In genomic region chr1:206703647-206704046, GRCh38 we compare ENCODE assay signal across 8 cellular contexts. TPM values are rescaled to one million over a fixed set of nuclear protein-coding genes. Genes with fewer than 3 reads are reported as not detected.
DNase-seq lines count a peak whose midpoint lies in the region; ATAC-seq and TF ChIP-seq lines count a peak whose summit lies in the region.
"Had no signal": no experiment of that assay in that cellular context is flagged by ENCODE, and none has a peak within 500 bp of the region (broad histone marks: within the 10 kb centered on the region; RNA-seq: fewer than 3 reads in every experiment).

No MANE protein-coding gene starts in this region.

- TF ChIP-seq EP300 in tibial nerve (IDR thresholded peaks at IDR 0.05) = no peak

- peak overlapping the region; percentile 65 for H3K4me3 Mint-ChIP-seq in T-helper 2 cell treated with Interferon-gamma antibody and Interleukin-4, amounts not matched to agents 5 μg/mL and 100 μg/mL, for 36 hours

- no peaks in the 10 kb centered on the region for H3K9me3 Mint-ChIP-seq in T-helper 2 cell treated with Interferon-gamma antibody and Interleukin-4, amounts not matched to agents 5 μg/mL and 100 μg/mL, for 36 hours

- H3K9me3 ChIP-seq in tibial nerve = no peaks in the 10 kb centered on the region

- peaks cover 0 to 87% (median 60%) of the 10 kb centered on the region in 4 donors for H3K4me1 ChIP-seq in tibial nerve

- no peaks in the 10 kb centered on the region for H3K27me3 Mint-ChIP-seq in T-helper 2 cell treated with Interferon-gamma antibody and Interleukin-4, amounts not matched to agents 5 μg/mL and 100 μg/mL, for 36 hours (ENCODE audit: low read depth)

- H3K36me3 Mint-ChIP-seq in T-helper 2 cell treated with Interferon-gamma antibody and Interleukin-4, amounts not matched to agents 5 μg/mL and 100 μg/mL, for 36 hours (ENCODE audit: low read depth) = peaks cover 4% of the 10 kb centered on the region

- H3K27ac Mint-ChIP-seq in T-helper 2 cell treated with Interferon-gamma antibody and Interleukin-4, amounts not matched to agents 5 μg/mL and 100 μg/mL, for 36 hours = peak overlapping the region; percentile 51

- H3K4me1 Mint-ChIP-seq in T-helper 2 cell treated with Interferon-gamma antibody and Interleukin-4, amounts not matched to agents 5 μg/mL and 100 μg/mL, for 36 hours (ENCODE audit: low read depth) = peaks cover 74% of the 10 kb centered on the region

- no peak overlapping the region for H3K4me3 ChIP-seq in tibial nerve

- WGBS in tibial nerve, 2 donors = 65 to 78% methylated on average over 5 of the region's 5 CpGs

- H3K36me3 ChIP-seq in tibial nerve = no peaks in the 10 kb centered on the region

- peak; percentile 75 for DNase-seq in T-helper 2 cell treated with Interferon-gamma antibody and Interleukin-4, amounts not matched to agents 5 μg/mL and 100 μg/mL, for 36 hours (ENCODE audit: low spot score)
- DNase-seq in effector CD8-positive, alpha-beta T cell (lab: John Stamatoyannopoulos, UW) = peak; percentile 25
- peak; percentile 54 to 59 for DNase-seq in stimulated activated CD8-positive, alpha-beta memory T cell treated with anti-CD3 and anti-CD28 coated beads, Interleukin-7, amount 100 ng/mL, for 4 hours (ENCODE audit: low read depth in 2 of 2)
- DNase-seq in tibial nerve (ENCODE audit: low spot score in 2 of 2) (no peak), NCI-H1105 treated with DMSO at 0.1 percent for 48 hours (lab: John Stamatoyannopoulos, UW) (no peak)
- DNase-seq: NCI-H2171 had no signal

- ATAC-seq in GM21515 (IDR thresholded peaks at IDR 0.05; ENCODE audit: unreplicated experiment) (peak; percentile 48), SK-N-SH treated with all-trans-retinoic acid at 6 μM for 48 hours (no peak)

- no peak overlapping the region for H3K27ac ChIP-seq in tibial nerve

- no peaks in the 10 kb centered on the region for H3K27me3 ChIP-seq in tibial nerve

- no peak for TF ChIP-seq CTCF in tibial nerve (IDR thresholded peaks at IDR 0.05)

- TF ChIP-seq POLR2A in tibial nerve (IDR thresholded peaks at IDR 0.05) = no peak

TF ChIP-seq in SK-N-SH treated with all-trans-retinoic acid at 6 μM for 48 hours, 23 proteins besides CTCF, POLR2A, EP300 and RAD21:
- TF ChIP-seq PATZ1 (CRISPR knock-in tag; IDR thresholded peaks at IDR 0.05; ENCODE audit: borderline replicate concordance) = no peak
- TF ChIP-seq ZNF565 (CRISPR knock-in tag; conservative IDR thresholded peaks at IDR 0.05; ENCODE audit: low read depth) = no peak
- no peak for TF ChIP-seq CSDC2 (CRISPR knock-in tag; IDR thresholded peaks at IDR 0.05)
- no peak for TF ChIP-seq SNAI2 (CRISPR knock-in tag; IDR thresholded peaks at IDR 0.05)
- no peak for TF ChIP-seq CSRNP3 (CRISPR knock-in tag; IDR thresholded peaks at IDR 0.05)
- no peak for TF ChIP-seq RARB (CRISPR knock-in tag; IDR thresholded peaks at IDR 0.05)
- no peak for TF ChIP-seq ZFP30 (CRISPR knock-in tag; IDR thresholded peaks at IDR 0.05)
- TF ChIP-seq POU6F1 (CRISPR knock-in tag; IDR thresholded peaks at IDR 0.05; ENCODE audit: borderline replicate concordance, low read depth) = no peak
- TF ChIP-seq ISL1 (CRISPR knock-in tag; IDR thresholded peaks at IDR 0.05) = no peak
- TF ChIP-seq BACH2 (CRISPR knock-in tag; IDR thresholded peaks at IDR 0.05; ENCODE audit: borderline replicate concordance) = no peak
- TF ChIP-seq CREB5 (CRISPR knock-in tag; IDR thresholded peaks at IDR 0.05; ENCODE audit: low read depth) = no peak
- no peak for TF ChIP-seq TSHZ2 (CRISPR knock-in tag; IDR thresholded peaks at IDR 0.05)
- no peak for TF ChIP-seq ZFP3 (CRISPR knock-in tag; IDR thresholded peaks at IDR 0.05)
- TF ChIP-seq TOX (CRISPR knock-in tag; IDR thresholded peaks at IDR 0.05; ENCODE audit: borderline replicate concordance) = no peak
- no peak for TF ChIP-seq ZNF8 (CRISPR knock-in tag; IDR thresholded peaks at IDR 0.05)
- no peak for TF ChIP-seq ARNTL (CRISPR knock-in tag; IDR thresholded peaks at IDR 0.05; ENCODE audit: borderline replicate concordance, low read depth)
- no peak for TF ChIP-seq ESRRG (CRISPR knock-in tag; IDR thresholded peaks at IDR 0.05)
- TF ChIP-seq PPARA (CRISPR knock-in tag; IDR thresholded peaks at IDR 0.05; ENCODE audit: borderline replicate concordance) = no peak

RNA-seq across cellular contexts. Expression of gene MAPKAPK2, which starts 18.9 kb away (rescaled TPM):
- 10 to 100 TPM; 30.6 to 49.5 (median 38.2) TPM for total RNA-seq in tibial nerve

Comparison
In these comparisons a context has a peak if more than half of its experiments do, and no peak if none do; other contexts are left out.
1. DNase-seq: peak in T-helper 2 cell treated with Interferon-gamma antibody and Interleukin-4, amounts not matched to agents 5 μg/mL and 100 μg/mL, for 36 hours (single experiment), effector CD8-positive, alpha-beta T cell (single experiment) and stimulated activated CD8-positive, alpha-beta memory T cell treated with anti-CD3 and anti-CD28 coated beads, Interleukin-7, amount 100 ng/mL, for 4 hours (2 of 2); none in tibial nerve (0 of 2) and NCI-H1105 treated with DMSO at 0.1 percent for 48 hours (single experiment).